Comparison of ENCODE assay signal across 17 cellular contexts in genomic region chr10:51965451-51965850, GRCh38.
DNase-seq lines count a peak whose midpoint lies in the region; ATAC-seq, FAIRE-seq and TF ChIP-seq lines count a peak whose summit lies in the region.
"Had no signal": no experiment of that assay in that cellular context is flagged by ENCODE, and none has a peak within 500 bp of the region (broad histone marks: within the 10 kb centered on the region; RNA-seq: fewer than 3 reads in every experiment).

No MANE protein-coding gene starts in this region.

- CTCF ChIA-PET in A549 (lab: Yijun Ruan, JAX) (no interaction called here), K562 (lab: Yijun Ruan, JAX; ENCODE audit: low intra/inter-chr PET ratio) (no interaction called here)

- H2AFZ ChIP-seq in K562 (ENCODE audit: low read depth, low read length), result no peak overlapping the region

- H3K27ac ChIP-seq in A549, result no peak overlapping the region
- H3K27ac ChIP-seq in K562 (ENCODE audit: extremely low read depth, low read depth, low read length), result no peak overlapping the region
- H3K27ac ChIP-seq: BLaER1 treated with 17β-estradiol and CSF1 and Interleukin-3, amounts not matched to agents 10 nM and 100 nM; C4-2B had no signal

- TF ChIP-seq EP300 in A549 (IDR thresholded peaks at IDR 0.05), result no peak
- TF ChIP-seq EP300 in K562 (IDR thresholded peaks at IDR 0.05; ENCODE audit: low read length), result no peak

- TF ChIP-seq RAD21 in A549 (conservative IDR thresholded peaks at IDR 0.05 in 1 of 2, IDR thresholded peaks at IDR 0.05 in 1 of 2), result no peak
- no peak for TF ChIP-seq RAD21 in K562 (CRISPR knock-in tag; conservative IDR thresholded peaks at IDR 0.05 in 1 of 2, IDR thresholded peaks at IDR 0.05 in 1 of 2)

- BruUV-seq in K562 (replicated peaks; lab: Mats Ljungman, UMichigan), result no TSS peak

- ATAC-seq in A549 (no peak), K562 (no peak), GM18519 (IDR thresholded peaks at IDR 0.05; ENCODE audit: low FRiP score, unreplicated experiment) (no peak)
- ATAC-seq: CD8-positive, alpha-beta T cell had no signal

- in situ Hi-C loops in K562 (cut with MboI), result no loop called here

- H3K9me1 ChIP-seq in K562 (ENCODE audit: control insufficient read depth, insufficient read depth, low read length), result no peaks in the 10 kb centered on the region

- TF ChIP-seq CTCF in A549 (IDR thresholded peaks at IDR 0.05) (no peak), K562 (IDR thresholded peaks at IDR 0.05 in 2 of 3, conservative IDR thresholded peaks at IDR 0.05 in 1 of 3; ENCODE audit: insufficient read depth in 2 of 3, low read depth in 1 of 3, low read length in 3 of 3) (no peak)

- no peaks in the 10 kb centered on the region for H3K79me2 ChIP-seq in K562 (ENCODE audit: control insufficient read depth, insufficient read depth, low read length)

- FAIRE-seq in A549 (lab: Jason Lieb, UNC), result no peak
- FAIRE-seq in GM19239 (lab: Jason Lieb, UNC), result peak; percentile 4
- no peak for FAIRE-seq in K562 (lab: Jason Lieb, UNC)
- FAIRE-seq: D721Med, GM12891 had no signal

- intact Hi-C loops in K562 (cut with micrococcal nuclease), result loop anchor here (10.0 kb wide), 1 partner anchor 961 kb away; no protein-coding TSS in a partner anchor

- H3K4me2 ChIP-seq in A549, result no peak overlapping the region
- no peak overlapping the region for H3K4me2 ChIP-seq in K562 (ENCODE audit: insufficient read depth, low read length)
- H3K4me2 ChIP-seq: BLaER1 treated with 17β-estradiol and CSF1 and Interleukin-3, amounts not matched to agents 10 nM and 100 nM had no signal

- TF ChIP-seq POLR2A in A549 (IDR thresholded peaks at IDR 0.05; ENCODE audit: low read length), result no peak
- no peak for TF ChIP-seq POLR2A in K562 (conservative IDR thresholded peaks at IDR 0.05)

- no peaks in the 10 kb centered on the region for H4K20me1 ChIP-seq in K562 (replicated peaks; ENCODE audit: control insufficient read depth, insufficient read depth, low read length)
- H4K20me1 ChIP-seq: BLaER1 treated with 17β-estradiol and CSF1 and Interleukin-3, amounts not matched to agents 10 nM and 100 nM had no signal

- H3K9me3 ChIP-seq in A549 (no peaks in the 10 kb centered on the region), K562 (replicated peaks; ENCODE audit: control insufficient read depth, insufficient read depth, low read depth, low read length) (peaks cover 2% of the 10 kb centered on the region; the same call in 1 of the 2 replicates)
- H3K9me3 ChIP-seq: BLaER1 treated with 17β-estradiol and CSF1 and Interleukin-3, amounts not matched to agents 10 nM and 100 nM; Caco-2 had no signal

- H3K4me3 ChIP-seq in A549 (no peak overlapping the region), K562 (no peak overlapping the region)
- H3K4me3 ChIP-seq: BLaER1 treated with 17β-estradiol and CSF1 and Interleukin-3, amounts not matched to agents 10 nM and 100 nM had no signal

- H3K27me3 ChIP-seq in K562 (ENCODE audit: control insufficient read depth in 2 of 2, insufficient read depth in 2 of 2, low read length in 2 of 2), result no peaks in the 10 kb centered on the region
- H3K27me3 ChIP-seq: BLaER1 treated with 17β-estradiol and CSF1 and Interleukin-3, amounts not matched to agents 10 nM and 100 nM had no signal

- POLR2A ChIA-PET in A549 (lab: Yijun Ruan, JAX) (no interaction called here), K562 (lab: Yijun Ruan, JAX) (no interaction called here)

- no peaks in the 10 kb centered on the region for H3K36me3 ChIP-seq in K562 (ENCODE audit: control insufficient read depth, insufficient read depth, low read length)
- H3K36me3 ChIP-seq: BLaER1 treated with 17β-estradiol and CSF1 and Interleukin-3, amounts not matched to agents 10 nM and 100 nM had no signal

- H3K4me1 ChIP-seq in A549, result no peaks in the 10 kb centered on the region
- no peaks in the 10 kb centered on the region for H3K4me1 ChIP-seq in K562 (replicated peaks in 1 of 2; ENCODE audit: control insufficient read depth in 2 of 2, insufficient read depth in 2 of 2, low read length in 2 of 2)
- H3K4me1 ChIP-seq: BLaER1 treated with 17β-estradiol and CSF1 and Interleukin-3, amounts not matched to agents 10 nM and 100 nM; Caco-2 had no signal

- DNase-seq in A549 (ENCODE audit: low read depth in 1 of 2, low spot score in 1 of 2) (no peak), GM19239 (ENCODE audit: insufficient read length, low spot score) (no peak), K562 (ENCODE audit: extremely low read depth in 1 of 4, low spot score in 3 of 4) (no peak), NCI-H2196 treated with DMSO at 0.1 percent for 48 hours (lab: John Stamatoyannopoulos, UW; ENCODE audit: unreplicated experiment) (no peak)
- DNase-seq: 8988T; AML-193; Caco-2; Calu3; CD4-positive, alpha-beta T cell; CD8-positive, alpha-beta T cell; DMS79 treated with DMSO at 0.1 percent for 48 hours; GF-D8 had no signal

- no peak overlapping the region for H3K9ac ChIP-seq in K562 (ENCODE audit: insufficient read depth in 1 of 2, low read depth in 2 of 2, low read length in 2 of 2)
- H3K9ac ChIP-seq: BLaER1 treated with 17β-estradiol and CSF1 and Interleukin-3, amounts not matched to agents 10 nM and 100 nM had no signal

TF ChIP-seq in A549, 52 proteins besides CTCF, POLR2A, EP300 and RAD21:
- TF ChIP-seq MAFK (IDR thresholded peaks at IDR 0.05; ENCODE audit: partially characterized antibody) (peak; percentile 68), ELK1 (IDR thresholded peaks at IDR 0.05; ENCODE audit: low read depth, low read length) (no peak)

TF ChIP-seq in K562, 482 proteins besides CTCF, POLR2A, EP300 and RAD21:
- TF ChIP-seq IRF2 (CRISPR knock-in tag; IDR thresholded peaks at IDR 0.05), result no peak
- TF ChIP-seq JUNB (CRISPR knock-in tag; conservative IDR thresholded peaks at IDR 0.05), result no peak
- no peak for TF ChIP-seq POLR2AphosphoS2 (IDR thresholded peaks at IDR 0.05; ENCODE audit: low read length)
- peak; percentile 26; the same call in 1 of the 2 replicates for TF ChIP-seq ZNF316 (IDR thresholded peaks at IDR 0.05)
- TF ChIP-seq EGR1 (conservative IDR thresholded peaks at IDR 0.05), result no peak
- TF ChIP-seq MAFK (IDR thresholded peaks at IDR 0.05; ENCODE audit: low read length), result 0 out of 2 replicates have a peak, but pooled peaks have one; percentile 4

Comparison
In these comparisons a context has a peak if more than half of its experiments do, and no peak if none do; other contexts are left out.
1. Of the 35 proteins assayed by ChIP-seq in both K562 and A549: peak only in K562: none; only in A549: none; in both: MAFK; in neither: 34.